9 cellular contexts compared by ENCODE assay signal in genomic region chr17:77458202-77459017, GRCh38.
A peak's percentile ranks its signal among the peaks of the same experiment; 100 is the strongest.
DNase-seq lines count a peak whose midpoint lies in the region; ATAC-seq, FAIRE-seq and TF ChIP-seq lines count a peak whose summit lies in the region.
"Had no signal": no experiment of that assay in that cellular context is flagged by ENCODE, and none has a peak within 500 bp of the region (broad histone marks: within the 10 kb centered on the region; RNA-seq: fewer than 3 reads in every experiment).

No MANE protein-coding gene starts in this region.

- peaks cover 79 to 83% of the 10 kb centered on the region in 2 donors for H3K4me1 Mint-ChIP-seq in effector memory CD8-positive, alpha-beta T cell (ENCODE audit: low read depth in 2 of 2)

- peak overlapping the region; percentile 94 to 99 for H3K4me3 Mint-ChIP-seq in effector memory CD8-positive, alpha-beta T cell

- peak overlapping the region; percentile 99 for H3K27ac Mint-ChIP-seq in effector memory CD8-positive, alpha-beta T cell

- H3K9me3 Mint-ChIP-seq in effector memory CD8-positive, alpha-beta T cell = no peaks in the 10 kb centered on the region

- H3K27ac ChIP-seq in VCaP = peak overlapping the region; percentile 80

- FAIRE-seq in GM12892 (lab: Jason Lieb, UNC) = peak; percentile 58

- H3K27me3 Mint-ChIP-seq in effector memory CD8-positive, alpha-beta T cell = no peaks in the 10 kb centered on the region

- peaks cover 59% of the 10 kb centered on the region for H3K36me3 Mint-ChIP-seq in effector memory CD8-positive, alpha-beta T cell (ENCODE audit: insufficient read depth)

- 0 out of 2 replicates have a peak, but pooled peaks have one; percentile 18 for TF ChIP-seq POLR2A in GM12892 (IDR thresholded peaks at IDR 0.05; ENCODE audit: low read depth, low read length)

- ATAC-seq in effector memory CD8-positive, alpha-beta T cell (replicated peaks) = peak; percentile 19
- no peak for ATAC-seq in HG03442 (IDR thresholded peaks at IDR 0.05; ENCODE audit: unreplicated experiment)

- TF ChIP-seq CTCF in VCaP (conservative IDR thresholded peaks at IDR 0.05) = no peak

- DNase-seq in GM12892 (ENCODE audit: insufficient read length) (no peak), midbrain (lab: John Stamatoyannopoulos, UW) (no peak), HK-2 (ENCODE audit: unreplicated experiment) (no peak), DMS153 treated with DMSO at 0.1 percent for 48 hours (lab: John Stamatoyannopoulos, UW; ENCODE audit: unreplicated experiment) (no peak)
- DNase-seq in effector memory CD8-positive, alpha-beta T cell = peak in 1 of 3 experiments; percentile 32
- peak; percentile 63 for DNase-seq in stimulated activated CD4-positive, alpha-beta T cell treated with anti-CD3 and anti-CD28 coated beads, Interleukin-1b, Interleukin-23, amount 100 ng/mL, for 48 hours
- DNase-seq: glutamatergic neuron had no signal
